In genomic region chr14:23566782-23567185, GRCh38 we compare ENCODE assay signal across 8 cellular contexts. TPM values are rescaled to one million over a fixed set of nuclear protein-coding genes. Genes with fewer than 3 reads are reported as not detected.
A peak's percentile ranks its signal among the peaks of the same experiment; 100 is the strongest.
DNase-seq lines count a peak whose midpoint lies in the region; ATAC-seq and TF ChIP-seq lines count a peak whose summit lies in the region.

No MANE protein-coding gene starts in this region.

- no peak for TF ChIP-seq POLR2A in adrenal gland (IDR thresholded peaks at IDR 0.05)

- H3K27me3 ChIP-seq in adrenal gland, result no peaks in the 10 kb centered on the region

- peaks cover 34 to 38% of the 10 kb centered on the region in 2 donors for H3K4me1 Mint-ChIP-seq in immature natural killer cell

- intact Hi-C loops in adrenal gland (cut with DNase I), result loop anchor here (10.0 kb wide), 2 partner anchors 232 to 242 kb away; partner anchors contain the start of gene PABPN1 (in 1 of the 2)

- H3K27ac Mint-ChIP-seq in immature natural killer cell, result peak overlapping the region; percentile 81 to 99 (median 94)

- TF ChIP-seq CTCF in GM10266 (IDR thresholded peaks at IDR 0.05; ENCODE audit: control insufficient read depth, insufficient read depth, low read depth, missing control alignments) (peak; percentile 6), adrenal gland (IDR thresholded peaks at IDR 0.05) (peak in 2 of 6 experiments; percentile 8 to 21)

- H3K4me3 Mint-ChIP-seq in immature natural killer cell, result peak overlapping the region; percentile 97 to 100 (median 99)

- ATAC-seq in HG02943 (IDR thresholded peaks at IDR 0.05; ENCODE audit: low read depth, unreplicated experiment), result peak; percentile 10
- ATAC-seq in HG03457 (IDR thresholded peaks at IDR 0.05; ENCODE audit: unreplicated experiment), result no peak

- peaks cover 0 to 16% of the 10 kb centered on the region in 2 donors for H3K4me1 ChIP-seq in adrenal gland (replicated peaks in 1 of 2)

- H3K36me3 Mint-ChIP-seq in immature natural killer cell, result peaks cover 4 to 9% (median 5%) of the 10 kb centered on the region in 3 donors

- peaks cover 0 to 19% of the 10 kb centered on the region in 2 donors for H3K36me3 ChIP-seq in adrenal gland (replicated peaks in 1 of 2)

- H3K9me3 Mint-ChIP-seq in immature natural killer cell, result no peaks in the 10 kb centered on the region

- H3K27me3 Mint-ChIP-seq in immature natural killer cell (ENCODE audit: low read depth in 3 of 3), result peaks cover 5 to 7% (median 5%) of the 10 kb centered on the region in 3 donors

- WGBS in adrenal gland, 4 donors, result 12 to 19% (median 18%) methylated on average over 5 of the region's 5 CpGs

- DNase-seq in GM10266 (ENCODE audit: extremely low spot score) (no peak), adrenal gland (no peak), immature natural killer cell (no peak), substantia nigra (lab: John Stamatoyannopoulos, UW) (peak in 1 of 49 donors; percentile 20), DMS79 (lab: John Stamatoyannopoulos, UW) (no peak), pons (ENCODE audit: low spot score) (no peak)

- H3K27ac ChIP-seq in adrenal gland, result peak overlapping the region in 3 of 5 donors; percentile 66 to 80 (median 73)
- H3K27ac ChIP-seq in substantia nigra (ENCODE audit: low read depth, low read length, poor library complexity, severe bottlenecking), result peak overlapping the region; percentile 87

- no peaks in the 10 kb centered on the region for H3K9me3 ChIP-seq in adrenal gland (replicated peaks in 1 of 3)

- H3K4me3 ChIP-seq in adrenal gland, result peak overlapping the region in 2 of 4 donors; percentile 61 to 69

RNA-seq across cellular contexts. Expression of gene AP1G2, which starts 0.8 kb away (rescaled TPM):
- 100 to 1,000 TPM in 2 of 8 donors, 10 to 100 TPM in 6; 35.2 to 142 (median 79.5) TPM for total RNA-seq in adrenal gland
- polyA plus RNA-seq in adrenal gland (100 to 1,000 TPM in 2 of 3 donors, 10 to 100 TPM in 1; 27.9 to 587 (median 285) TPM), immature natural killer cell (10 to 100 TPM; 62.9 to 80.7 (median 64.4) TPM)

RNA-seq across cellular contexts. Expression of gene THTPA, which starts 10.7 kb away (rescaled TPM):
- total RNA-seq in adrenal gland, result 10 to 100 TPM; 21.2 to 41.7 (median 32.6) TPM
- polyA plus RNA-seq in adrenal gland (10 to 100 TPM; 11.5 to 26.5 (median 21.4) TPM), immature natural killer cell (10 to 100 TPM; 17.5 to 20.6 (median 19.5) TPM)

RNA-seq across cellular contexts. Expression of gene JPH4, which starts 11.8 kb away (rescaled TPM):
- total RNA-seq in adrenal gland, result 10 to 100 TPM in 1 of 8 donors, 1 to 10 TPM in 6, under 1 TPM in 1; 0.42 to 11.1 (median 3.0) TPM
- 10 to 100 TPM in 1 of 3 donors, 1 to 10 TPM in 2; 5.9 to 35.8 (median 9.4) TPM for polyA plus RNA-seq in adrenal gland
- under 1 TPM in 1 of 3 donors, not detected in 2; 0.10 TPM for polyA plus RNA-seq in immature natural killer cell

RNA-seq across cellular contexts. Expression of gene ZFHX2, which starts 15.2 kb away (rescaled TPM):
- 1 to 10 TPM in 6 of 8 donors, under 1 TPM in 2; 0.54 to 4.2 (median 2.4) TPM for total RNA-seq in adrenal gland
- 1 to 10 TPM; 2.1 to 9.7 (median 2.5) TPM for polyA plus RNA-seq in adrenal gland
- polyA plus RNA-seq in immature natural killer cell, result under 1 TPM in 1 of 3 donors, not detected in 2; 0.12 TPM

Comparison
In these comparisons a context has a peak if more than half of its experiments do, and no peak if none do; other contexts are left out.
1. RNA of gene JPH4, which starts 11.8 kb away (polyA plus RNA-seq): 5.9 to 35.8 TPM in adrenal gland; 0.10 TPM in immature natural killer cell; every median in the first group is over 4 times any median in the second.